26 cellular contexts compared by ENCODE assay signal in the genomic region with DNA sequence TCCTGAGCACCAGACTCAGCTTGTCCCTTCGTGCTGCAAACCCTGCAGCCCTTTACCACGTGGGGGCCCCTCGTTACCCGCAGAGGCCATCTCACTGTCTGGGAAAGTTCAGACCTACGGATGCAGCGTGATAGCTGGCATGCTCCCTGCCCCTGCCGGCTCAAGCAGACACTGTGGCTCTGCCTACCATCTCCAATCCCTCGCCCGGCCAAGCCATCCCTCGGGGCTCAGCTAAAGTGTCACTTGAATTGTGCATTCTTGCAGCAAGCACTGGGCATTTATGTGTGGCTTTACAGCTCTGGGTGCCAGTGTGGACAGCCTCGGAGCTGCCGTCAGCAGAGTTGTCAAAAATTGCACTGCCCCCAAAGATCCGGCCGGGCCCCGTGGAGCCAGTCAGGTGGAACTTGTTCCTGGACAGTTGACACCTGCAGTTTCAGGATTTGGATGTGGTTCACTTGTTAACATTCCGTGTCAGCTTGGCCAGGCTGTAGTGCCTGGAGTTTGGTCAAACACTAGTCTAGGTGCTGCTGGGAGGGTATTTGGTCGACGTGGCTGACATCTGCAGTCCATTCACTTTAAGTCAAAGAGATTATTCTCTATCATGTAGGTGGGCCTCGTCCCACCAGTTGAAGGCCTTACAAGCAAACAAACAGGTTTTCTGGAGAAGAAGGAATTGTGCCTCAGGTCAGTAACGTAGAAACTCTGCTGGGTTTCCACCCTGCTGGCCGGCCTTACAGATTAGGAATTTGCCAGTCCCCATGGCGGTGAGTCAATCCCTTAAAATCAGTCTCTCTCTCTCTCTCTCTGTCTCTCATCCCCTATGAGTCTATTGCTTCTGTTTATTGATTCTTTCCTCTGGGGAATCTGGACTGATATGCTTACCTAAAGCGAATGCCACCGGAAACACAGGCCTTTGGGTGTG.
DNase-seq lines count a peak whose midpoint lies in the region; ATAC-seq and TF ChIP-seq lines count a peak whose summit lies in the region.
"Had no signal": no experiment of that assay in that cellular context is flagged by ENCODE, and none has a peak within 500 bp of the region (broad histone marks: within the 10 kb centered on the region; RNA-seq: fewer than 3 reads in every experiment).

No MANE protein-coding gene starts in this region.

- H3K27ac ChIP-seq in spleen: no peak overlapping the region
- no peak overlapping the region for H3K27ac ChIP-seq in hepatocyte
- H3K27ac ChIP-seq: adrenal gland, testis had no signal

- DNase-seq in G401 (ENCODE audit: low spot score) (peak; percentile 42), RPMI7951 (ENCODE audit: low read depth) (peak; percentile 67), glutamatergic neuron (peak; percentile 34), spleen (peak; percentile 61), erythroblast (lab: John Stamatoyannopoulos, UW) (no peak), ecto neural progenitor cell (ENCODE audit: low spot score) (no peak), hepatocyte (ENCODE audit: low spot score) (no peak)
- DNase-seq: activated CD4-positive, alpha-beta T cell treated with anti-CD3 and anti-CD28 coated beads, Interleukin-2, amount 10 ng/mL, durations not matched to agents 7 days and 5 days; activated naive CD4-positive, alpha-beta T cell treated with Interleukin-2 at 50 U/mL for 16 hours; activated T-cell treated with anti-CD3 and anti-CD28 coated beads, Interleukin-2, amount 50 U/mL, for 72 hours; adrenal gland; CD4-positive, CD25-positive, alpha-beta regulatory T cell; Kasumi-1; left colon; naive thymus-derived CD4-positive, alpha-beta T cell; NCI-H1092; NCI-H187 treated with DMSO at 0.1 percent for 48 hours; NCI-H526; stimulated activated CD4-positive, alpha-beta T cell treated with anti-CD3 and anti-CD28 coated beads, Interleukin-4, amount 100 ng/mL, for 4 hours; stimulated activated naive CD4-positive, alpha-beta T cell treated with Interleukin-2 at 50 U/mL for 16 hours; testis had no signal

- no peaks in the 10 kb centered on the region for H4K20me1 ChIP-seq in hepatocyte (ENCODE audit: insufficient read depth, poor library complexity, severe bottlenecking)

- H3K9me3 ChIP-seq in spleen (no peaks in the 10 kb centered on the region), hepatocyte (ENCODE audit: low read depth) (no peaks in the 10 kb centered on the region)
- H3K9me3 ChIP-seq: adrenal gland, testis had no signal

- peaks cover 35% of the 10 kb centered on the region for H3K4me1 Mint-ChIP-seq in glutamatergic neuron (ENCODE audit: low read depth, unreplicated experiment)
- H3K4me1 Mint-ChIP-seq: activated CD4-positive, alpha-beta T cell treated with anti-CD3 and anti-CD28 coated beads, Interleukin-2, amount 10 ng/mL, durations not matched to agents 7 days and 5 days had no signal

- no peaks in the 10 kb centered on the region for H3K79me2 ChIP-seq in hepatocyte

- H3K27me3 Mint-ChIP-seq in glutamatergic neuron (ENCODE audit: unreplicated experiment): peaks cover 21% of the 10 kb centered on the region

- H3K27me3 ChIP-seq in spleen (replicated peaks in 1 of 7) (peaks cover 0 to 78% (median 27%) of the 10 kb centered on the region in 7 donors), hepatocyte (peaks cover 14% of the 10 kb centered on the region)
- H3K27me3 ChIP-seq: adrenal gland, testis had no signal

- H3K36me3 Mint-ChIP-seq in glutamatergic neuron (ENCODE audit: unreplicated experiment): peaks cover 11% of the 10 kb centered on the region
- H3K36me3 Mint-ChIP-seq: CD4-positive, CD25-positive, alpha-beta regulatory T cell; mesothelial cell of epicardium; naive thymus-derived CD4-positive, alpha-beta T cell had no signal

- H3K4me2 ChIP-seq in hepatocyte: no peak overlapping the region
- H3K4me2 ChIP-seq: GM23338 had no signal

- peak overlapping the region; percentile 98 for H3K27ac Mint-ChIP-seq in glutamatergic neuron (ENCODE audit: unreplicated experiment)
- H3K27ac Mint-ChIP-seq: activated CD4-positive, alpha-beta T cell treated with anti-CD3 and anti-CD28 coated beads, Interleukin-2, amount 10 ng/mL, durations not matched to agents 7 days and 5 days; activated T-cell treated with anti-CD3 and anti-CD28 coated beads, Interleukin-2, amount 50 U/mL, for 72 hours; CD4-positive, CD25-positive, alpha-beta regulatory T cell; GM23338; mesothelial cell of epicardium; naive thymus-derived CD4-positive, alpha-beta T cell; T-helper 1 cell treated with Interleukin-12 subunit alpha and Interleukin-12 subunit beta and Interleukin-4 antibody, amounts not matched to agents 30 μg/mL and 1 μg/mL, for 36 hours had no signal

- no peak overlapping the region for H2AFZ ChIP-seq in hepatocyte
- H2AFZ ChIP-seq: GM23338 had no signal

- H3K4me3 Mint-ChIP-seq in glutamatergic neuron (ENCODE audit: unreplicated experiment): peak overlapping the region; percentile 36
- H3K4me3 Mint-ChIP-seq: activated CD4-positive, alpha-beta T cell treated with anti-CD3 and anti-CD28 coated beads, Interleukin-2, amount 10 ng/mL, durations not matched to agents 7 days and 5 days; activated T-cell treated with anti-CD3 and anti-CD28 coated beads, Interleukin-2, amount 50 U/mL, for 72 hours; CD4-positive, CD25-positive, alpha-beta regulatory T cell; GM23338; mesothelial cell of epicardium; naive thymus-derived CD4-positive, alpha-beta T cell; T-helper 1 cell treated with Interleukin-12 subunit alpha and Interleukin-12 subunit beta and Interleukin-4 antibody, amounts not matched to agents 30 μg/mL and 1 μg/mL, for 36 hours had no signal

- TF ChIP-seq CTCF in glutamatergic neuron (IDR thresholded peaks at IDR 0.05; ENCODE audit: partially characterized antibody, unreplicated experiment): no peak
- TF ChIP-seq CTCF in spleen (IDR thresholded peaks at IDR 0.05 in 8 of 11, conservative IDR thresholded peaks at IDR 0.05 in 3 of 11): no peak
- no peak for TF ChIP-seq CTCF in hepatocyte (IDR thresholded peaks at IDR 0.05; ENCODE audit: poor library complexity)

- H3K4me3 ChIP-seq in spleen: no peak overlapping the region
- H3K4me3 ChIP-seq in hepatocyte: no peak overlapping the region
- H3K4me3 ChIP-seq: adrenal gland, GM23338, testis had no signal

- no peaks in the 10 kb centered on the region for H3K36me3 ChIP-seq in spleen
- H3K36me3 ChIP-seq in hepatocyte (replicated peaks; ENCODE audit: insufficient read depth, low read depth): no peaks in the 10 kb centered on the region
- H3K36me3 ChIP-seq: adrenal gland had no signal

- ATAC-seq in HG02763 (IDR thresholded peaks at IDR 0.05; ENCODE audit: unreplicated experiment): no peak
- ATAC-seq: activated T-cell treated with anti-CD3 and anti-CD28 coated beads, Interleukin-2, amount 50 U/mL, for 72 hours; GM23338; left colon; naive thymus-derived CD4-positive, alpha-beta T cell; right cardiac atrium had no signal

- H3K4me1 ChIP-seq in spleen (peaks cover 0 to 24% (median 0%) of the 10 kb centered on the region in 6 donors), hepatocyte (ENCODE audit: insufficient read depth) (no peaks in the 10 kb centered on the region)

- peaks cover 14% of the 10 kb centered on the region for H3K9me3 Mint-ChIP-seq in glutamatergic neuron (ENCODE audit: unreplicated experiment)
- H3K9me3 Mint-ChIP-seq: activated CD4-positive, alpha-beta T cell treated with anti-CD3 and anti-CD28 coated beads, Interleukin-2, amount 10 ng/mL, durations not matched to agents 7 days and 5 days; activated T-cell treated with anti-CD3 and anti-CD28 coated beads, Interleukin-2, amount 50 U/mL, for 72 hours; CD4-positive, CD25-positive, alpha-beta regulatory T cell; T-helper 1 cell treated with Interleukin-12 subunit alpha and Interleukin-12 subunit beta and Interleukin-4 antibody, amounts not matched to agents 30 μg/mL and 1 μg/mL, for 36 hours had no signal

- in situ Hi-C loops in G401 (cut with HindIII; ENCODE audit: low sequenced_read_pairs): no loop called here

- WGBS in spleen, 5 donors: 84 to 89% (median 86%) methylated on average over 17 to 24 of the region's 24 CpGs
- WGBS in hepatocyte (ENCODE audit: low lambda C conversion rate, missing lambda C conversion rate): 79% methylated on average over 24 of the region's 24 CpGs

- no peaks in the 10 kb centered on the region for H3K9me2 ChIP-seq in hepatocyte (replicated peaks; ENCODE audit: insufficient read depth)

- TF ChIP-seq POLR2A in spleen (IDR thresholded peaks at IDR 0.05) (no peak), erythroblast (IDR thresholded peaks at IDR 0.05; ENCODE audit: low read length) (no peak)

- intact Hi-C loops in spleen (cut with DNase I; ENCODE audit: low total_unique reads): no loop called here

Comparison
In these comparisons a context has a peak if more than half of its experiments do, and no peak if none do; other contexts are left out.
1. DNase-seq: peak in G401 (single experiment), RPMI7951 (single experiment), glutamatergic neuron (single experiment) and spleen (single experiment); none in erythroblast (0 of 2), ecto neural progenitor cell (single experiment) and hepatocyte (single experiment).